In the genomic region with DNA sequence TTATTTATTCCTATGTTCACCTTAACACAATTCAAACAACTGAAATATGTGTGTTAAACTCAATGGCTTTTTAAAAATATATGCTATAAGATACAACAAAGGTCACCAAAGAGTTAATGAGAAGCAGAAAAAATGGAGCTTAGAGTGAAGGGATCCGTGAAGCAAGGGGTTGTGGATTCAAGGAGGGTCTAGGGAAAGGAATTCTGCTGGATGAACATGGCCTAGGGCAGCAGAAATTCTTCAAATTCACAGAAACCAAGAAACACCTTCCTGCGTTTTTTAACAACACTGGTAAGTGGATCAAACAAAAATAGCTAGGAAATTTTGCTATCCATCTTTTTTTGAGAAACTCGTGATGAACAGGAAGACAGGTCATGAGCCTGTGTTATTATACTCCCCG, we compare ENCODE assay signal across 36 cellular contexts. TPM values are rescaled to one million over a fixed set of nuclear protein-coding genes. Genes with fewer than 3 reads are reported as not detected.
"Had no signal": no experiment of that assay in that cellular context is flagged by ENCODE, and none has a peak within 500 bp of the region (broad histone marks: within the 10 kb centered on the region; RNA-seq: fewer than 3 reads in every experiment).

No MANE protein-coding gene starts in this region.

- H3K9me3 ChIP-seq: adrenal gland, body of pancreas, esophagus muscularis mucosa, gastrocnemius medialis had no signal

- DNase-seq: activated CD4-positive, alpha-beta memory T cell treated with anti-CD3 and anti-CD28 coated beads for 36 hours; activated CD4-positive, alpha-beta T cell treated with anti-CD3 and anti-CD28 coated beads for 36 hours; activated CD4-positive, alpha-beta T cell treated with anti-CD3 and anti-CD28 coated beads, Interleukin-2, amount 10 ng/mL, durations not matched to agents 24 days and 14 days; activated CD4-positive, CD25-positive, alpha-beta regulatory T cell; activated CD4-positive, CD25-positive, alpha-beta regulatory T cell treated with anti-CD3 and anti-CD28 coated beads, Interleukin-2, amount 50 U/mL, for 72 hours; activated CD8-positive, alpha-beta memory T cell treated with anti-CD3 and anti-CD28 coated beads, Interleukin-2, amount 10 ng/mL, durations not matched to agents 7 days and 5 days; activated CD8-positive, alpha-beta memory T cell treated with anti-CD3 and anti-CD28 coated beads, Interleukin-2, amount 50 U/mL, for 4 hours; activated CD8-positive, alpha-beta T cell treated with anti-CD3 and anti-CD28 coated beads, Interleukin-2, amount 10 ng/mL, durations not matched to agents 7 days and 5 days; activated effector memory CD4-positive, alpha-beta T cell treated with anti-CD3 and anti-CD28 coated beads, Interleukin-2, amount 50 U/mL, for 16 hours; activated naive CD4-positive, alpha-beta T cell treated with anti-CD3 and anti-CD28 coated beads for 36 hours; activated naive CD8-positive, alpha-beta T cell treated with anti-CD3 and anti-CD28 coated beads for 36 hours; activated naive CD8-positive, alpha-beta T cell treated with anti-CD3 and anti-CD28 coated beads, Interleukin-2, amount 50 U/mL, for 24 hours; activated T-cell treated with anti-CD3 and anti-CD28 coated beads, Interleukin-2, amount 50 U/mL, for 1 hour; activated T-cell treated with anti-CD3 and anti-CD28 coated beads, Interleukin-2, amount 50 U/mL, for 48 hours; adrenal gland; amygdala; aorta; body of pancreas; caudate nucleus; cortex of kidney; dermis blood vessel endothelial cell; effector CD4-positive, alpha-beta T cell; effector memory CD8-positive, alpha-beta T cell; erythroblast; foreskin keratinocyte; gastrocnemius medialis; glutamatergic neuron; heart left ventricle; T-helper 17 cell; T1000; WERI-Rb-1 had no signal

- H3K36me3 ChIP-seq: adrenal gland, esophagus muscularis mucosa, gastrocnemius medialis, heart left ventricle, WERI-Rb-1 had no signal

- H3K4me1 ChIP-seq: adrenal gland, body of pancreas, esophagus muscularis mucosa, foreskin keratinocyte, gastrocnemius medialis, heart left ventricle had no signal

- H3K27ac ChIP-seq: adrenal gland, body of pancreas, esophagus muscularis mucosa, foreskin keratinocyte, gastrocnemius medialis, heart left ventricle, WERI-Rb-1 had no signal

- H3K4me3 ChIP-seq: adrenal gland, body of pancreas, esophagus muscularis mucosa, gastrocnemius medialis, heart left ventricle had no signal

- ATAC-seq: activated CD4-positive, alpha-beta T cell treated with anti-CD3 and anti-CD28 coated beads for 36 hours; activated CD8-positive, alpha-beta memory T cell treated with anti-CD3 and anti-CD28 coated beads, Interleukin-2, amount 10 ng/mL, durations not matched to agents 7 days and 5 days; activated CD8-positive, alpha-beta T cell treated with anti-CD3 and anti-CD28 coated beads, Interleukin-2, amount 10 ng/mL, durations not matched to agents 7 days and 5 days; activated naive CD8-positive, alpha-beta T cell treated with anti-CD3 and anti-CD28 coated beads, Interleukin-2, amount 50 U/mL, for 24 hours; body of pancreas; effector memory CD8-positive, alpha-beta T cell; foreskin keratinocyte; gastrocnemius medialis; heart left ventricle; T-helper 17 cell had no signal

- H3K27me3 ChIP-seq: adrenal gland, body of pancreas, esophagus muscularis mucosa, foreskin keratinocyte, gastrocnemius medialis, heart left ventricle had no signal

RNA-seq across cellular contexts. Expression of gene PLSCR5, which starts 59.3 kb away (rescaled TPM):
- total RNA-seq: activated CD4-positive, alpha-beta memory T cell treated with anti-CD3 and anti-CD28 coated beads for 36 hours; activated CD4-positive, alpha-beta T cell treated with anti-CD3 and anti-CD28 coated beads for 36 hours; activated CD4-positive, alpha-beta T cell treated with anti-CD3 and anti-CD28 coated beads, Interleukin-2, amount 10 ng/mL, durations not matched to agents 24 days and 14 days; activated CD8-positive, alpha-beta memory T cell treated with anti-CD3 and anti-CD28 coated beads for 36 hours; activated CD8-positive, alpha-beta memory T cell treated with anti-CD3 and anti-CD28 coated beads, Interleukin-2, amount 10 ng/mL, durations not matched to agents 7 days and 5 days; activated CD8-positive, alpha-beta T cell treated with anti-CD3 and anti-CD28 coated beads, Interleukin-2, amount 10 ng/mL, durations not matched to agents 7 days and 5 days; activated naive CD4-positive, alpha-beta T cell treated with anti-CD3 and anti-CD28 coated beads for 36 hours; activated naive CD8-positive, alpha-beta T cell treated with anti-CD3 and anti-CD28 coated beads for 36 hours; activated T-helper 1 cell treated with anti-CD3 and anti-CD28 coated beads, Interleukin-12 subunit alpha, Interleukin-12 subunit beta, Interleukin-2, Interleukin-4 antibody, amounts not matched to agents 30 ng/mL and 10 ng/mL and 1 ng/mL, durations not matched to agents 14 hours and 24 hours and 36 hours; activated T-helper 2 cell treated with anti-CD3 and anti-CD28 coated beads, Interferon-gamma antibody, Interleukin-2, Interleukin-4, amounts not matched to agents 10 μg/mL and 5 μg/mL and 100 μg/mL, durations not matched to agents 14 hours and 24 hours and 36 hours; adrenal gland; aorta; body of pancreas; chondrocyte; dermis blood vessel endothelial cell; esophagus muscularis mucosa; foreskin keratinocyte; gastrocnemius medialis; heart left ventricle; T-helper 17 cell had no signal
- polyA plus RNA-seq: adrenal gland, aorta, foreskin keratinocyte, heart left ventricle had no signal
